Comparison of ENCODE assay signal across 15 cellular contexts in genomic region chr11:113831314-113831713, GRCh38. TPM values are rescaled to one million over a fixed set of nuclear protein-coding genes. Genes with fewer than 3 reads are reported as not detected.
A peak's percentile ranks its signal among the peaks of the same experiment; 100 is the strongest.
DNase-seq lines count a peak whose midpoint lies in the region; ATAC-seq and TF ChIP-seq lines count a peak whose summit lies in the region.
"Had no signal": no experiment of that assay in that cellular context is flagged by ENCODE, and none has a peak within 500 bp of the region (broad histone marks: within the 10 kb centered on the region; RNA-seq: fewer than 3 reads in every experiment).

No MANE protein-coding gene starts in this region.

- no peak overlapping the region for H3K4me3 Mint-ChIP-seq in type B pancreatic cell
- H3K4me3 Mint-ChIP-seq: CD4-positive, CD25-positive, alpha-beta regulatory T cell had no signal

- no peaks in the 10 kb centered on the region for H3K27me3 Mint-ChIP-seq in type B pancreatic cell
- H3K27me3 Mint-ChIP-seq: CD4-positive, CD25-positive, alpha-beta regulatory T cell had no signal

- H3K4me1 Mint-ChIP-seq in type B pancreatic cell (ENCODE audit: unreplicated experiment) = no peaks in the 10 kb centered on the region

- no peak overlapping the region for H3K27ac Mint-ChIP-seq in type B pancreatic cell
- H3K27ac Mint-ChIP-seq: CD4-positive, CD25-positive, alpha-beta regulatory T cell had no signal

- no peaks in the 10 kb centered on the region for H3K27me3 ChIP-seq in MM.1S (replicated peaks; ENCODE audit: insufficient read depth, low read length)

- peak overlapping the region; percentile 44 for H3K4me2 ChIP-seq in MM.1S (ENCODE audit: low read depth, low read length)

- no peak overlapping the region for H3K4me3 ChIP-seq in MM.1S (ENCODE audit: low read length)
- H3K4me3 ChIP-seq: skin epidermis had no signal

- H3K79me2 ChIP-seq in MM.1S (ENCODE audit: low read length) = peaks cover 4% of the 10 kb centered on the region; the same call in 1 of the 2 replicates

- no peak for TF ChIP-seq POLR2A in GM18505 (IDR thresholded peaks at IDR 0.05; ENCODE audit: borderline replicate concordance, extremely low read depth, insufficient read depth, insufficient read length)

- no peak overlapping the region; the same call in 1 of the 2 replicates for H3K27ac ChIP-seq in MM.1S (ENCODE audit: low read length)
- H3K27ac ChIP-seq: skin epidermis had no signal

- peaks cover 5% of the 10 kb centered on the region; the same call in 1 of the 2 replicates for H3K36me3 ChIP-seq in MM.1S (replicated peaks; ENCODE audit: insufficient read depth, low read length)

- DNase-seq in MM.1S (peak; percentile 51), NCI-H187 treated with DMSO at 0.1 percent for 48 hours (lab: John Stamatoyannopoulos, UW) (no peak), NCI-H2227 (lab: John Stamatoyannopoulos, UW; ENCODE audit: unreplicated experiment) (no peak), type B pancreatic cell (ENCODE audit: extremely low spot score, unreplicated experiment) (no peak)
- DNase-seq: activated naive CD4-positive, alpha-beta T cell treated with Interleukin-2 at 50 U/mL for 16 hours; effector memory CD4-positive, alpha-beta T cell; hippocampal formation; stimulated activated naive CD4-positive, alpha-beta T cell had no signal

- H4K20me1 ChIP-seq in MM.1S (ENCODE audit: insufficient read depth, low read length) = no peaks in the 10 kb centered on the region

- no peak overlapping the region for H2AFZ ChIP-seq in MM.1S (ENCODE audit: low read length)

- H3F3A ChIP-seq in MM.1S (ENCODE audit: insufficient read depth, low read length) = no peaks in the 10 kb centered on the region; the same call in 1 of the 2 replicates

- peaks cover 13% of the 10 kb centered on the region for H3K36me3 Mint-ChIP-seq in type B pancreatic cell

- TF ChIP-seq CTCF in MM.1S (IDR thresholded peaks at IDR 0.05; ENCODE audit: low read length) (no peak), type B pancreatic cell (conservative IDR thresholded peaks at IDR 0.05) (no peak)

- no peaks in the 10 kb centered on the region for H3K9me3 Mint-ChIP-seq in type B pancreatic cell

- H3K9me2 ChIP-seq in MM.1S (replicated peaks; ENCODE audit: insufficient read depth, low read length) = no peaks in the 10 kb centered on the region

- 0 out of 2 replicates have a peak, but pooled peaks cover 3% of the 10 kb centered on the region for H3K4me1 ChIP-seq in MM.1S (ENCODE audit: low read length)

- ATAC-seq in GM18505 (IDR thresholded peaks at IDR 0.05; ENCODE audit: unreplicated experiment) (peak; percentile 97), GM19452 (IDR thresholded peaks at IDR 0.05; ENCODE audit: unreplicated experiment) (peak; percentile 76), HG02938 (IDR thresholded peaks at IDR 0.05; ENCODE audit: unreplicated experiment) (peak; percentile 98), SK-N-SH treated with all-trans-retinoic acid at 6 μM for 48 hours (no peak)

- no peaks in the 10 kb centered on the region for H3K9me3 ChIP-seq in MM.1S (replicated peaks; ENCODE audit: insufficient read depth, low read length)

- no peak overlapping the region for H3K9ac ChIP-seq in MM.1S (ENCODE audit: low read length)

TF ChIP-seq in SK-N-SH treated with all-trans-retinoic acid at 6 μM for 48 hours, 23 proteins besides CTCF, POLR2A, EP300 and RAD21 (continues in another document):
- TF ChIP-seq PATZ1 (CRISPR knock-in tag; IDR thresholded peaks at IDR 0.05; ENCODE audit: borderline replicate concordance) (no peak), ZNF70 (CRISPR knock-in tag; IDR thresholded peaks at IDR 0.05) (no peak), TOX (CRISPR knock-in tag; IDR thresholded peaks at IDR 0.05; ENCODE audit: borderline replicate concordance) (no peak), TSHZ2 (CRISPR knock-in tag; IDR thresholded peaks at IDR 0.05) (no peak), ZNF8 (CRISPR knock-in tag; IDR thresholded peaks at IDR 0.05) (no peak), POU6F1 (CRISPR knock-in tag; IDR thresholded peaks at IDR 0.05; ENCODE audit: borderline replicate concordance, low read depth) (no peak), RARB (CRISPR knock-in tag; IDR thresholded peaks at IDR 0.05) (no peak), CSRNP3 (CRISPR knock-in tag; IDR thresholded peaks at IDR 0.05) (no peak), PPARA (CRISPR knock-in tag; IDR thresholded peaks at IDR 0.05; ENCODE audit: borderline replicate concordance) (no peak), SNAI2 (CRISPR knock-in tag; IDR thresholded peaks at IDR 0.05) (no peak), GLIS3 (CRISPR knock-in tag; IDR thresholded peaks at IDR 0.05) (no peak), TCF4 (CRISPR knock-in tag; IDR thresholded peaks at IDR 0.05; ENCODE audit: borderline replicate concordance) (no peak), CSDC2 (CRISPR knock-in tag; IDR thresholded peaks at IDR 0.05) (no peak), ZFP30 (CRISPR knock-in tag; IDR thresholded peaks at IDR 0.05) (no peak)

RNA-seq across cellular contexts. Expression of gene USP28, which starts 44.1 kb away (rescaled TPM):
- 22.7 and 46.9 TPM in 2 replicates for total RNA-seq in type B pancreatic cell (ENCODE audit: low replicate concordance)

RNA-seq across cellular contexts. Expression of gene CLDN25, which starts 51.7 kb away (rescaled TPM):
- not detected in 2 replicates for total RNA-seq in type B pancreatic cell (ENCODE audit: low replicate concordance)
- total RNA-seq: CD4-positive, CD25-positive, alpha-beta regulatory T cell; mononuclear cell had no signal

RNA-seq across cellular contexts. Expression of gene ZW10, which starts 57.8 kb away (rescaled TPM):
- 19.9 and 21.9 TPM in 2 replicates for total RNA-seq in type B pancreatic cell (ENCODE audit: low replicate concordance)
